In the genomic region with DNA sequence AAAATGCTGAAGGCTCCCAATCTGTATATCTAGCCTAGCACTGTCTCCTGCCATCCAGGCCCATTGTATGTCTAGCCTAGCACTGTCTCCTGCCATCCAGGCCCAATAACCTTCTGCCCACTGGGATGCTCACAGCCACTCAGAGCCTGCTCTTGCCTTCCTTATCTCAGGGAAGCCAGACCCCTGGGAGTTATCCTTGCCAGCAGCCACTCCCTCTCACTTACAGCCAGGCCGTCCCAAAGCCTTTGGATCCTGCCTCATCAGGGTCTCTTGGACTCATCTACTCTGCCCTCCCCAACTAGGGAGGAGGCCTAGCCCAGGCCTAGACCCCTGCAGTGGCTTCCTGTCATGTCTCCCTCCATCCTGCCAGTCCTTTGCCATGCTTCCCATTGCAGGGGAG, we compare ENCODE assay signal across 21 cellular contexts. TPM values are rescaled to one million over a fixed set of nuclear protein-coding genes. Genes with fewer than 3 reads are reported as not detected.
A peak's percentile ranks its signal among the peaks of the same experiment; 100 is the strongest.
DNase-seq lines count a peak whose midpoint lies in the region; ATAC-seq and TF ChIP-seq lines count a peak whose summit lies in the region.
"Had no signal": no experiment of that assay in that cellular context is flagged by ENCODE, and none has a peak within 500 bp of the region (broad histone marks: within the 10 kb centered on the region; RNA-seq: fewer than 3 reads in every experiment).

No MANE protein-coding gene starts in this region.

- no peak overlapping the region for H3K27ac ChIP-seq in RWPE2 (ENCODE audit: poor library complexity, severe bottlenecking)
- H3K27ac ChIP-seq: cardiac muscle cell, gastroesophageal sphincter, thoracic aorta, vagina, WERI-Rb-1 had no signal

- H3K4me3 Mint-ChIP-seq in memory B cell = no peak overlapping the region
- H3K4me3 Mint-ChIP-seq in stimulated activated naive B cell treated with anti-CD40 and anti-IgM and Interleukin-4, amounts not matched to agents 10 μg/mL and 1 μg/mL and 100 μg/mL, for 72 hours = no peak overlapping the region
- H3K4me3 Mint-ChIP-seq: dendritic cell treated with granulocyte-macrophage colony-stimulating factor and Interleukin-4, amounts not matched to agents 40 ng/mL and 50 ng/mL, for 4 days had no signal

- no peak overlapping the region for H3K4me3 ChIP-seq in RWPE2 (ENCODE audit: severe bottlenecking)
- H3K4me3 ChIP-seq: cardiac muscle cell, gastroesophageal sphincter, mucosa of descending colon, thoracic aorta, vagina had no signal

- peak in 1 of 2 donors; percentile 41 for ATAC-seq in left cardiac atrium
- ATAC-seq in Right ventricle myocardium inferior = no peak
- no peak for ATAC-seq in RWPE2 (ENCODE audit: low read depth)
- ATAC-seq in memory B cell (ENCODE audit: low read depth) = no peak
- ATAC-seq in stimulated activated naive B cell treated with anti-CD40 and anti-IgM and Interleukin-4, amounts not matched to agents 10 μg/mL and 1 μg/mL and 100 μg/mL, for 72 hours (replicated peaks) = no peak
- ATAC-seq in GM18517 (IDR thresholded peaks at IDR 0.05; ENCODE audit: unreplicated experiment) = no peak
- ATAC-seq: gastroesophageal sphincter, left ventricle myocardium superior, mucosa of descending colon had no signal

- peaks cover 39% of the 10 kb centered on the region for H3K36me3 Mint-ChIP-seq in memory B cell
- H3K36me3 Mint-ChIP-seq in stimulated activated naive B cell treated with anti-CD40 and anti-IgM and Interleukin-4, amounts not matched to agents 10 μg/mL and 1 μg/mL and 100 μg/mL, for 72 hours = peaks cover 44 to 64% of the 10 kb centered on the region in 2 donors

- H3K27ac Mint-ChIP-seq in memory B cell = peak overlapping the region; percentile 32
- H3K27ac Mint-ChIP-seq in stimulated activated naive B cell treated with anti-CD40 and anti-IgM and Interleukin-4, amounts not matched to agents 10 μg/mL and 1 μg/mL and 100 μg/mL, for 72 hours = peak overlapping the region; percentile 31
- H3K27ac Mint-ChIP-seq: dendritic cell treated with granulocyte-macrophage colony-stimulating factor and Interleukin-4, amounts not matched to agents 40 ng/mL and 50 ng/mL, for 4 days had no signal

- no peaks in the 10 kb centered on the region for H3K27me3 Mint-ChIP-seq in memory B cell
- H3K27me3 Mint-ChIP-seq in stimulated activated naive B cell treated with anti-CD40 and anti-IgM and Interleukin-4, amounts not matched to agents 10 μg/mL and 1 μg/mL and 100 μg/mL, for 72 hours = no peaks in the 10 kb centered on the region
- H3K27me3 Mint-ChIP-seq: dendritic cell treated with granulocyte-macrophage colony-stimulating factor and Interleukin-4, amounts not matched to agents 40 ng/mL and 50 ng/mL, for 4 days had no signal

- DNase-seq in left cardiac atrium (peak; percentile 29), Right ventricle myocardium inferior (ENCODE audit: missing footprints) (no peak), RWPE2 (ENCODE audit: low spot score) (peak; percentile 64), memory B cell (ENCODE audit: low spot score in 2 of 2) (no peak), COR-L47 (lab: John Stamatoyannopoulos, UW) (no peak), GM10266 (ENCODE audit: extremely low spot score) (no peak)
- no peak for DNase-seq in stimulated activated naive B cell treated with anti-CD40 and anti-IgM and Interleukin-4, amounts not matched to agents 10 μg/mL and 1 μg/mL and 100 μg/mL, for 72 hours
- DNase-seq: C1 segment of cervical spinal cord; left ventricle myocardium superior; mucosa of descending colon; NCI-H1105 treated with DMSO at 0.1 percent for 48 hours; NCI-H2081 treated with DMSO at 0.1 percent for 48 hours; NCI-H446; stimulated activated CD4-positive, alpha-beta T cell treated with anti-CD3 and anti-CD28 coated beads, Interleukin-1b, Interleukin-23, amount 100 ng/mL, for 48 hours; WERI-Rb-1 had no signal

- intact Hi-C loops in left cardiac atrium (cut with DNase I) (no loop called here), Right ventricle myocardium inferior (cut with DNase I) (no loop called here)

- no peaks in the 10 kb centered on the region for H3K9me3 Mint-ChIP-seq in memory B cell
- H3K9me3 Mint-ChIP-seq in stimulated activated naive B cell treated with anti-CD40 and anti-IgM and Interleukin-4, amounts not matched to agents 10 μg/mL and 1 μg/mL and 100 μg/mL, for 72 hours = no peaks in the 10 kb centered on the region
- H3K9me3 Mint-ChIP-seq: dendritic cell treated with granulocyte-macrophage colony-stimulating factor and Interleukin-4, amounts not matched to agents 40 ng/mL and 50 ng/mL, for 4 days had no signal

- TF ChIP-seq CTCF in RWPE2 (IDR thresholded peaks at IDR 0.05; ENCODE audit: poor library complexity, severe bottlenecking) = no peak
- TF ChIP-seq CTCF in GM10266 (IDR thresholded peaks at IDR 0.05; ENCODE audit: control insufficient read depth, insufficient read depth, low read depth, missing control alignments) = no peak

- no peaks in the 10 kb centered on the region for H3K9me3 ChIP-seq in RWPE2 (ENCODE audit: severe bottlenecking)
- H3K9me3 ChIP-seq: gastroesophageal sphincter, mucosa of descending colon, thoracic aorta, vagina had no signal

- no peaks in the 10 kb centered on the region for H3K4me1 ChIP-seq in RWPE2 (ENCODE audit: insufficient read depth, poor library complexity, severe bottlenecking)
- H3K4me1 ChIP-seq: gastroesophageal sphincter, vagina had no signal

- H3K4me1 Mint-ChIP-seq in memory B cell = peaks cover 5% of the 10 kb centered on the region
- peaks cover 7 to 9% of the 10 kb centered on the region in 2 donors for H3K4me1 Mint-ChIP-seq in stimulated activated naive B cell treated with anti-CD40 and anti-IgM and Interleukin-4, amounts not matched to agents 10 μg/mL and 1 μg/mL and 100 μg/mL, for 72 hours

- H3K36me3 ChIP-seq in RWPE2 (ENCODE audit: low read depth) = peaks cover 41% of the 10 kb centered on the region

- H3K27me3 ChIP-seq in RWPE2 (ENCODE audit: insufficient read depth, poor library complexity, severe bottlenecking) = no peaks in the 10 kb centered on the region
- H3K27me3 ChIP-seq: cardiac muscle cell, gastroesophageal sphincter, vagina had no signal

RNA-seq across cellular contexts. Expression of a gene that starts 37.3 kb away (rescaled TPM):
- total RNA-seq in left cardiac atrium = 10 to 100 TPM; 13.1 to 17.0 TPM
- 9.6 TPM for total RNA-seq in Right ventricle myocardium inferior

RNA-seq across cellular contexts. Expression of a gene that starts 43.4 kb away (rescaled TPM):
- total RNA-seq in left cardiac atrium (10 to 100 TPM; 32.1 to 49.0 TPM), Right ventricle myocardium inferior (23.1 TPM)

Comparison
In these comparisons a context has a peak if more than half of its experiments do, and no peak if none do; other contexts are left out.
1. DNase-seq: peak in left cardiac atrium (single experiment) and RWPE2 (single experiment); none in Right ventricle myocardium inferior (single experiment), memory B cell (0 of 2), stimulated activated naive B cell treated with anti-CD40 and anti-IgM and Interleukin-4, amounts not matched to agents 10 μg/mL and 1 μg/mL and 100 μg/mL, for 72 hours (single experiment), COR-L47 (single experiment) and GM10266 (single experiment).